In the genomic region with DNA sequence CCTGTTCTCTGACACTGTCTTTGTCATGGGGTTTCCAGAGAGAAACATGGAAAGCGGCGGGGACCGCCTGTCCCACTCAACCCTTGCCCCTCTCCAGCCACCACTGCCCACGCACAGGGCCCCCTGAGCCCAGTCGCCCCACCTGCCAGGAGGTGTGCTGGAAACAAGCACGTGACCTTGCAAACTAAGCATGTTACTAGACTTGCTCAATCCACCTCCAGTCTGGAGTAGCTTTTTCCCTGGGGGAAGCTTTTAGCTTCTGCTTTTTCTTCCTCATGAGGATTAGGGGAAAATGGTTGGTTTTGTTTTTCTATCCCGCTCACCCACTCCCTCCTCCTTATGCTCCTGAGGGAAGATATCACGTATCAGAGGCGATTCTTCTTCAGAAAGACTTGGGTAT, we compare ENCODE assay signal across 1 cellular context.
TF ChIP-seq lines count a peak whose summit lies in the region.

No MANE protein-coding gene starts in this region.

TF ChIP-seq in GM23338, 12 proteins besides CTCF, POLR2A, EP300 and RAD21 (continued from another document):
- TF ChIP-seq, protein P1, sequence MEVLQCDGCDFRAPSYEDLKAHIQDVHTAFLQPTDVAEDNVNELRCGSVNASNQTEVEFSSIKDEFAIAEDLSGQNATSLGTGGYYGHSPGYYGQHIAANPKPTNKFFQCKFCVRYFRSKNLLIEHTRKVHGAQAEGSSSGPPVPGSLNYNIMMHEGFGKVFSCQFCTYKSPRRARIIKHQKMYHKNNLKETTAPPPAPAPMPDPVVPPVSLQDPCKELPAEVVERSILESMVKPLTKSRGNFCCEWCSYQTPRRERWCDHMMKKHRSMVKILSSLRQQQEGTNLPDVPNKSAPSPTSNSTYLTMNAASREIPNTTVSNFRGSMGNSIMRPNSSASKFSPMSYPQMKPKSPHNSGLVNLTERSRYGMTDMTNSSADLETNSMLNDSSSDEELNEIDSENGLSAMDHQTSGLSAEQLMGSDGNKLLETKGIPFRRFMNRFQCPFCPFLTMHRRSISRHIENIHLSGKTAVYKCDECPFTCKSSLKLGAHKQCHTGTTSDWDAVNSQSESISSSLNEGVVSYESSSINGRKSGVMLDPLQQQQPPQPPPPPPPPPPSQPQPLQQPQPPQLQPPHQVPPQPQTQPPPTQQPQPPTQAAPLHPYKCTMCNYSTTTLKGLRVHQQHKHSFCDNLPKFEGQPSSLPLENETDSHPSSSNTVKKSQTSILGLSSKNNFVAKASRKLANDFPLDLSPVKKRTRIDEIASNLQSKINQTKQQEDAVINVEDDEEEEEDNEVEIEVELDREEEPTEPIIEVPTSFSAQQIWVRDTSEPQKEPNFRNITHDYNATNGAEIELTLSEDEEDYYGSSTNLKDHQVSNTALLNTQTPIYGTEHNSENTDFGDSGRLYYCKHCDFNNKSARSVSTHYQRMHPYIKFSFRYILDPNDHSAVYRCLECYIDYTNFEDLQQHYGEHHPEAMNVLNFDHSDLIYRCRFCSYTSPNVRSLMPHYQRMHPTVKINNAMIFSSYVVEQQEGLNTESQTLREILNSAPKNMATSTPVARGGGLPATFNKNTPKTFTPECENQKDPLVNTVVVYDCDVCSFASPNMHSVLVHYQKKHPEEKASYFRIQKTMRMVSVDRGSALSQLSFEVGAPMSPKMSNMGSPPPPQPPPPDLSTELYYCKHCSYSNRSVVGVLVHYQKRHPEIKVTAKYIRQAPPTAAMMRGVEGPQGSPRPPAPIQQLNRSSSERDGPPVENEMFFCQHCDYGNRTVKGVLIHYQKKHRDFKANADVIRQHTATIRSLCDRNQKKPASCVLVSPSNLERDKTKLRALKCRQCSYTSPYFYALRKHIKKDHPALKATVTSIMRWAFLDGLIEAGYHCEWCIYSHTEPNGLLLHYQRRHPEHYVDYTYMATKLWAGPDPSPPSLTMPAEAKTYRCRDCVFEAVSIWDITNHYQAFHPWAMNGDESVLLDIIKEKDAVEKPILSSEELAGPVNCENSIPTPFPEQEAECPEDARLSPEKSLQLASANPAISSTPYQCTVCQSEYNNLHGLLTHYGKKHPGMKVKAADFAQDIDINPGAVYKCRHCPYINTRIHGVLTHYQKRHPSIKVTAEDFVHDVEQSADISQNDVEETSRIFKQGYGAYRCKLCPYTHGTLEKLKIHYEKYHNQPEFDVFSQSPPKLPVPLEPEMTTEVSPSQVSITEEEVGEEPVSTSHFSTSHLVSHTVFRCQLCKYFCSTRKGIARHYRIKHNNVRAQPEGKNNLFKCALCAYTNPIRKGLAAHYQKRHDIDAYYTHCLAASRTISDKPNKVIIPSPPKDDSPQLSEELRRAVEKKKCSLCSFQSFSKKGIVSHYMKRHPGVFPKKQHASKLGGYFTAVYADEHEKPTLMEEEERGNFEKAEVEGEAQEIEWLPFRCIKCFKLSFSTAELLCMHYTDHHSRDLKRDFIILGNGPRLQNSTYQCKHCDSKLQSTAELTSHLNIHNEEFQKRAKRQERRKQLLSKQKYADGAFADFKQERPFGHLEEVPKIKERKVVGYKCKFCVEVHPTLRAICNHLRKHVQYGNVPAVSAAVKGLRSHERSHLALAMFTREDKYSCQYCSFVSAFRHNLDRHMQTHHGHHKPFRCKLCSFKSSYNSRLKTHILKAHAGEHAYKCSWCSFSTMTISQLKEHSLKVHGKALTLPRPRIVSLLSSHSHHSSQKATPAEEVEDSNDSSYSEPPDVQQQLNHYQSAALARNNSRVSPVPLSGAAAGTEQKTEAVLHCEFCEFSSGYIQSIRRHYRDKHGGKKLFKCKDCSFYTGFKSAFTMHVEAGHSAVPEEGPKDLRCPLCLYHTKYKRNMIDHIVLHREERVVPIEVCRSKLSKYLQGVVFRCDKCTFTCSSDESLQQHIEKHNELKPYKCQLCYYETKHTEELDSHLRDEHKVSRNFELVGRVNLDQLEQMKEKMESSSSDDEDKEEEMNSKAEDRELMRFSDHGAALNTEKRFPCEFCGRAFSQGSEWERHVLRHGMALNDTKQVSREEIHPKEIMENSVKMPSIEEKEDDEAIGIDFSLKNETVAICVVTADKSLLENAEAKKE (CRISPR knock-in tag; IDR thresholded peaks at IDR 0.05), result no peak
- TF ChIP-seq STAT1 (IDR thresholded peaks at IDR 0.05; ENCODE audit: unreplicated experiment), result no peak
- TF ChIP-seq NANOG (IDR thresholded peaks at IDR 0.05; ENCODE audit: borderline replicate concordance), result no peak
- TF ChIP-seq CREB1 (CRISPR knock-in tag; IDR thresholded peaks at IDR 0.05; ENCODE audit: low read depth), result no peak
